20 cellular contexts compared by ENCODE assay signal in genomic region chr6:37288247-37288646, GRCh38. TPM values are rescaled to one million over a fixed set of nuclear protein-coding genes. Genes with fewer than 3 reads are reported as not detected.
DNase-seq lines count a peak whose midpoint lies in the region; ATAC-seq lines count a peak whose summit lies in the region.
"Had no signal": no experiment of that assay in that cellular context is flagged by ENCODE, and none has a peak within 500 bp of the region (broad histone marks: within the 10 kb centered on the region; RNA-seq: fewer than 3 reads in every experiment).

No MANE protein-coding gene starts in this region.

- in situ Hi-C loops in GM23248 (cut with MboI) = no loop called here

- H2AK5ac ChIP-seq in mesenchymal stem cell (ENCODE audit: low read length, severe bottlenecking) = no peak overlapping the region

- CTCF ChIA-PET in activated CD4-positive, alpha-beta T cell treated with anti-CD3 and anti-CD28 coated beads, Interleukin-2, amount 10 ng/mL, durations not matched to agents 7 days and 5 days (lab: Charles Lee) = interaction anchor here (1.0 kb wide), 1 partner anchor 9 kb away, joined by 3 read pairs; no protein-coding TSS in a partner anchor

- H3K4me3 Mint-ChIP-seq in activated CD4-positive, alpha-beta T cell treated with anti-CD3 and anti-CD28 coated beads, Interleukin-2, amount 10 ng/mL, durations not matched to agents 7 days and 5 days = no peak overlapping the region
- H3K4me3 Mint-ChIP-seq in T-helper 17 cell = no peak overlapping the region

- no peaks in the 10 kb centered on the region for H3K9me2 ChIP-seq in GM23248 (ENCODE audit: insufficient read depth)

- no peak overlapping the region for H3K4ac ChIP-seq in mesenchymal stem cell (ENCODE audit: low read depth in 1 of 2, low read length in 2 of 2)

- POLR2A ChIA-PET in activated CD4-positive, alpha-beta T cell treated with anti-CD3 and anti-CD28 coated beads, Interleukin-2, amount 10 ng/mL, durations not matched to agents 7 days and 5 days (lab: Charles Lee) = no interaction called here

- peaks cover 28% of the 10 kb centered on the region for H3K79me1 ChIP-seq in mesenchymal stem cell (replicated peaks; ENCODE audit: low read length, poor library complexity, severe bottlenecking)

- no peaks in the 10 kb centered on the region for H3F3A ChIP-seq in GM23248 (ENCODE audit: insufficient read depth)

- H2BK15ac ChIP-seq in mesenchymal stem cell (ENCODE audit: low read depth, poor library complexity, severe bottlenecking) = no peak overlapping the region

- DNase-seq in activated CD4-positive, alpha-beta T cell treated with anti-CD3 and anti-CD28 coated beads, Interleukin-2, amount 10 ng/mL, durations not matched to agents 7 days and 5 days = no peak
- no peak for DNase-seq in activated CD4-positive, alpha-beta T cell treated with anti-CD3 and anti-CD28 coated beads, Interleukin-2, amount 50 U/mL, for 4 hours
- peak; percentile 7 for DNase-seq in GM23248
- DNase-seq in T-helper 17 cell = no peak
- DNase-seq in mesenchymal stem cell = peak; percentile 21
- DNase-seq in NCI-H526 (lab: John Stamatoyannopoulos, UW) = no peak
- DNase-seq: 8988T; BE2C; Calu3; CD4-positive, alpha-beta memory T cell; DMS53; GF-D8; GOT3; NCI-H1436; NCI-H2081; NCI-H82; SJCRH30 had no signal

- H4K8ac ChIP-seq in mesenchymal stem cell (ENCODE audit: low read length) = no peak overlapping the region

- no peaks in the 10 kb centered on the region for H3K9me3 Mint-ChIP-seq in activated CD4-positive, alpha-beta T cell treated with anti-CD3 and anti-CD28 coated beads, Interleukin-2, amount 10 ng/mL, durations not matched to agents 7 days and 5 days
- H3K9me3 Mint-ChIP-seq: CD4-positive, alpha-beta memory T cell had no signal

- no peaks in the 10 kb centered on the region for H3K27me3 Mint-ChIP-seq in activated CD4-positive, alpha-beta T cell treated with anti-CD3 and anti-CD28 coated beads, Interleukin-2, amount 10 ng/mL, durations not matched to agents 7 days and 5 days
- no peaks in the 10 kb centered on the region for H3K27me3 Mint-ChIP-seq in T-helper 17 cell
- H3K27me3 Mint-ChIP-seq: CD4-positive, alpha-beta memory T cell had no signal

- no peak overlapping the region for H4K91ac ChIP-seq in mesenchymal stem cell (ENCODE audit: low read length)

- no peak overlapping the region for H2BK5ac ChIP-seq in mesenchymal stem cell (ENCODE audit: low read depth, low read length, poor library complexity, severe bottlenecking)

- H3K27me3 ChIP-seq in GM23248 (replicated peaks; ENCODE audit: insufficient read depth) (no peaks in the 10 kb centered on the region), mesenchymal stem cell (ENCODE audit: control insufficient read depth in 1 of 2, insufficient read depth in 1 of 2, low read length in 2 of 2) (no peaks in the 10 kb centered on the region)
- H3K27me3 ChIP-seq: BE2C, SJCRH30 had no signal

- no peak overlapping the region for H3K4me3 ChIP-seq in GM23248
- H3K4me3 ChIP-seq in mesenchymal stem cell (ENCODE audit: insufficient read depth in 1 of 2, low read depth in 1 of 2, low read length in 2 of 2) = no peak overlapping the region
- H3K4me3 ChIP-seq: PC-9, SJCRH30 had no signal

- no peak overlapping the region for H3K18ac ChIP-seq in mesenchymal stem cell (ENCODE audit: low read depth in 1 of 2, low read length in 2 of 2)

- WGBS in GM23248 (ENCODE audit: low coverage in 1 of 2, low lambda C conversion rate in 2 of 2, missing lambda C conversion rate in 2 of 2), 2 experiments = 88 to 97% methylated on average over 2 of the region's 2 CpGs
- WGBS in mesenchymal stem cell = 67% methylated on average over 2 of the region's 2 CpGs

- peaks cover 50% of the 10 kb centered on the region for H3K36me3 ChIP-seq in GM23248 (ENCODE audit: low read depth)
- peaks cover 32 to 73% of the 10 kb centered on the region in 2 experiments for H3K36me3 ChIP-seq in mesenchymal stem cell (ENCODE audit: control insufficient read depth in 1 of 2, insufficient read depth in 2 of 2, low read depth in 1 of 2, low read length in 2 of 2)

- no peaks in the 10 kb centered on the region for H3K79me2 ChIP-seq in GM23248 (ENCODE audit: insufficient read depth)

- no peak overlapping the region for H3K4me2 ChIP-seq in GM23248 (ENCODE audit: unreplicated experiment)
- no peak overlapping the region for H3K4me2 ChIP-seq in mesenchymal stem cell (ENCODE audit: low read length, poor library complexity, severe bottlenecking)
- H3K4me2 ChIP-seq: PC-9 had no signal

- H2AFZ ChIP-seq in GM23248 = no peak overlapping the region
- no peak overlapping the region for H2AFZ ChIP-seq in mesenchymal stem cell (ENCODE audit: low read depth, low read length)
- H2AFZ ChIP-seq: PC-9 had no signal

- no peak overlapping the region for H2BK120ac ChIP-seq in mesenchymal stem cell (ENCODE audit: low read depth, low read length)

- H2BK12ac ChIP-seq in mesenchymal stem cell (ENCODE audit: low read length in 2 of 2) = no peak overlapping the region

- H3K9ac ChIP-seq in GM23248 (no peak overlapping the region), mesenchymal stem cell (ENCODE audit: low read length) (no peak overlapping the region)

- no peaks in the 10 kb centered on the region for H3K9me3 ChIP-seq in GM23248 (ENCODE audit: low read depth)
- H3K9me3 ChIP-seq in T-helper 17 cell (ENCODE audit: control insufficient read depth, low read length, poor library complexity, severe bottlenecking) = no peaks in the 10 kb centered on the region
- H3K9me3 ChIP-seq in mesenchymal stem cell (ENCODE audit: control insufficient read depth, low read length) = no peaks in the 10 kb centered on the region
- H3K9me3 ChIP-seq: BE2C, SJCRH30 had no signal

- peak overlapping the region; percentile 19 for H3K27ac Mint-ChIP-seq in activated CD4-positive, alpha-beta T cell treated with anti-CD3 and anti-CD28 coated beads, Interleukin-2, amount 10 ng/mL, durations not matched to agents 7 days and 5 days
- peak overlapping the region; percentile 80 for H3K27ac Mint-ChIP-seq in T-helper 17 cell

- H3K14ac ChIP-seq in mesenchymal stem cell (ENCODE audit: low read length in 2 of 2) = no peak overlapping the region

- no peaks in the 10 kb centered on the region; the same call in 1 of the 2 replicates for H4K20me1 ChIP-seq in GM23248 (ENCODE audit: insufficient read depth)

- no peak overlapping the region for H3K23ac ChIP-seq in mesenchymal stem cell (ENCODE audit: low read length in 2 of 2)

- H3K36me3 Mint-ChIP-seq in activated CD4-positive, alpha-beta T cell treated with anti-CD3 and anti-CD28 coated beads, Interleukin-2, amount 10 ng/mL, durations not matched to agents 7 days and 5 days (ENCODE audit: low read depth) = peaks cover 58% of the 10 kb centered on the region
- peaks cover 11% of the 10 kb centered on the region for H3K36me3 Mint-ChIP-seq in T-helper 17 cell (ENCODE audit: low read depth)

- peaks cover 63% of the 10 kb centered on the region for H3K4me1 Mint-ChIP-seq in activated CD4-positive, alpha-beta T cell treated with anti-CD3 and anti-CD28 coated beads, Interleukin-2, amount 10 ng/mL, durations not matched to agents 7 days and 5 days
- peaks cover 21% of the 10 kb centered on the region for H3K4me1 Mint-ChIP-seq in T-helper 17 cell

- H3K27ac ChIP-seq in GM23248 (no peak overlapping the region), mesenchymal stem cell (ENCODE audit: low read length, poor library complexity, severe bottlenecking) (no peak overlapping the region)
- H3K27ac ChIP-seq: PC-9, SJCRH30 had no signal

- ATAC-seq in T-helper 17 cell = no peak
- ATAC-seq in HG03025 (IDR thresholded peaks at IDR 0.05; ENCODE audit: low FRiP score, unreplicated experiment) = no peak
- no peak for ATAC-seq in GM21423 (IDR thresholded peaks at IDR 0.05; ENCODE audit: unreplicated experiment)

- H3K4me1 ChIP-seq in GM23248 (ENCODE audit: insufficient read depth) (peaks cover 11% of the 10 kb centered on the region; the same call in 1 of the 2 replicates), mesenchymal stem cell (ENCODE audit: control insufficient read depth, insufficient read depth, low read depth, low read length) (peaks cover 3% of the 10 kb centered on the region)
- H3K4me1 ChIP-seq: BE2C had no signal

RNA-seq across cellular contexts. Expression of gene TMEM217, which starts 30.3 kb away (rescaled TPM):
- 1 to 10 TPM in 1 of 2 experiments, under 1 TPM in 1; 0.92 to 1.3 TPM for total RNA-seq in activated CD4-positive, alpha-beta T cell treated with anti-CD3 and anti-CD28 coated beads, Interleukin-2, amount 10 ng/mL, durations not matched to agents 7 days and 5 days
- 1.2 and 4.6 TPM in 2 replicates for total RNA-seq in GM23248 (2014; rRNA removed; shearing (Covaris generic))
- 4.4 and 6.5 TPM in 2 replicates for polyA plus RNA-seq in GM23248 (2016; fragmentation: Nextera tagmentation; extraction: Ambion mirVana)
- 1 to 10 TPM in 1 of 2 donors, under 1 TPM in 1; 0.37 to 2.0 TPM for total RNA-seq in T-helper 17 cell
- 2.0 TPM for polyA plus RNA-seq in mesenchymal stem cell (2013, experiment 1 of 2)
- 2.5 TPM for polyA plus RNA-seq in mesenchymal stem cell (2013, experiment 2 of 2)

RNA-seq across cellular contexts. Expression of gene TBC1D22B, which starts 30.7 kb away (rescaled TPM):
- total RNA-seq in activated CD4-positive, alpha-beta T cell treated with anti-CD3 and anti-CD28 coated beads, Interleukin-2, amount 10 ng/mL, durations not matched to agents 7 days and 5 days = 10 to 100 TPM; 15.3 to 16.6 TPM
- total RNA-seq in GM23248 (2014; rRNA removed; shearing (Covaris generic)) = 5.0 and 12.1 TPM in 2 replicates
- 7.4 and 8.3 TPM in 2 replicates for polyA plus RNA-seq in GM23248 (2016; fragmentation: Nextera tagmentation; extraction: Ambion mirVana)
- total RNA-seq in T-helper 17 cell = 10 to 100 TPM; 11.2 to 11.9 TPM
- 7.1 TPM for polyA plus RNA-seq in mesenchymal stem cell (2013, experiment 1 of 2)
- 7.1 TPM for polyA plus RNA-seq in mesenchymal stem cell (2013, experiment 2 of 2)

Comparison
In these comparisons a context has a peak if more than half of its experiments do, and no peak if none do; other contexts are left out.
1. DNase-seq: peak in GM23248 (single experiment) and mesenchymal stem cell (single experiment); none in activated CD4-positive, alpha-beta T cell treated with anti-CD3 and anti-CD28 coated beads, Interleukin-2, amount 10 ng/mL, durations not matched to agents 7 days and 5 days (single experiment), activated CD4-positive, alpha-beta T cell treated with anti-CD3 and anti-CD28 coated beads, Interleukin-2, amount 50 U/mL, for 4 hours (0 of 2), T-helper 17 cell (0 of 3) and NCI-H526 (0 of 2).